In genomic region chr17:33464669-33465275, GRCh38 we compare ENCODE assay signal across 21 cellular contexts.
DNase-seq lines count a peak whose midpoint lies in the region; ATAC-seq, FAIRE-seq and TF ChIP-seq lines count a peak whose summit lies in the region.
"Had no signal": no experiment of that assay in that cellular context is flagged by ENCODE, and none has a peak within 500 bp of the region (broad histone marks: within the 10 kb centered on the region; RNA-seq: fewer than 3 reads in every experiment).

No MANE protein-coding gene starts in this region.

- H3K23ac ChIP-seq in mesendoderm (ENCODE audit: low read length), result no peak overlapping the region

- DNase-seq in right lobe of liver (no peak), HepG2 (ENCODE audit: low spot score) (no peak), endodermal cell (peak; percentile 28), mesendoderm (peak; percentile 57), DMS53 (lab: John Stamatoyannopoulos, UW) (no peak), germinal center (ENCODE audit: low spot score) (no peak)
- no peak for DNase-seq in stimulated activated CD4-positive, alpha-beta T cell treated with anti-CD3 and anti-CD28 coated beads, Interleukin-12 subunit alpha, Interleukin-12 subunit beta, amount 100 ng/mL, for 4 hours
- DNase-seq: activated CD8-positive, alpha-beta memory T cell treated with anti-CD3 and anti-CD28 coated beads, Interleukin-2, amount 50 U/mL, for 48 hours; activated naive CD4-positive, alpha-beta T cell treated with anti-CD3 and anti-CD28 coated beads, Interleukin-2, amount 50 U/mL, for 16 hours; amygdala; CD4-positive, CD25-positive, alpha-beta regulatory T cell; GM23248; natural killer cell; NCI-H1048; NCI-H446; stimulated activated naive CD8-positive, alpha-beta T cell treated with anti-CD3 and anti-CD28 coated beads, Interleukin-15, Interleukin-2, amounts not matched to agents 100 U/mL and 50 U/mL, for 24 hours had no signal

- H3K27ac Mint-ChIP-seq in endodermal cell, result no peak overlapping the region
- H3K27ac Mint-ChIP-seq: CD4-positive, CD25-positive, alpha-beta regulatory T cell; natural killer cell had no signal

- BruUV-seq in HepG2 (replicated peaks; lab: Mats Ljungman, UMichigan), result no TSS peak

- no peaks in the 10 kb centered on the region for H3K79me2 ChIP-seq in HepG2 (ENCODE audit: insufficient read depth, low read length)
- H3K79me2 ChIP-seq in mesendoderm (ENCODE audit: control insufficient read depth, insufficient read depth, low read length), result no peaks in the 10 kb centered on the region

- H2BK5ac ChIP-seq in mesendoderm (ENCODE audit: low read length), result no peak overlapping the region

- no peak overlapping the region for H3K4me3 Mint-ChIP-seq in endodermal cell
- H3K4me3 Mint-ChIP-seq: CD4-positive, CD25-positive, alpha-beta regulatory T cell; natural killer cell had no signal

- no peaks in the 10 kb centered on the region for H3K9me3 ChIP-seq in right lobe of liver
- H3K9me3 ChIP-seq in HepG2 (ENCODE audit: low read length), result no peaks in the 10 kb centered on the region
- H3K9me3 ChIP-seq in endodermal cell (ENCODE audit: control insufficient read depth, low read length), result no peaks in the 10 kb centered on the region

- H3K27me3 Mint-ChIP-seq in endodermal cell (ENCODE audit: insufficient read depth), result peaks cover 9% of the 10 kb centered on the region

- H4K5ac ChIP-seq in mesendoderm (ENCODE audit: low read length), result no peak overlapping the region

- H2AK5ac ChIP-seq in mesendoderm (ENCODE audit: low read length), result no peak overlapping the region

- H3K4ac ChIP-seq in mesendoderm (ENCODE audit: low read depth, low read length), result no peak overlapping the region

- H3K18ac ChIP-seq in mesendoderm (ENCODE audit: low read length), result no peak overlapping the region

- intact Hi-C loops in right lobe of liver (cut with DNase I), result no loop called here
- intact Hi-C loops in HepG2 (cut with micrococcal nuclease; ENCODE audit: unreplicated experiment), result no loop called here

- TF ChIP-seq EP300 in HepG2 (IDR thresholded peaks at IDR 0.05; ENCODE audit: low read depth in 2 of 2, low read length in 2 of 2), result no peak
- no peak for TF ChIP-seq EP300 in HepG2 (CRISPR knock-in tag; IDR thresholded peaks at IDR 0.05; ENCODE audit: borderline replicate concordance)

- H3K4me1 ChIP-seq in right lobe of liver (no peaks in the 10 kb centered on the region), HepG2 (ENCODE audit: insufficient read depth, low read length) (no peaks in the 10 kb centered on the region), endodermal cell (ENCODE audit: control insufficient read depth, insufficient read depth, low read length) (no peaks in the 10 kb centered on the region), mesendoderm (ENCODE audit: control insufficient read depth, low read depth, low read length) (no peaks in the 10 kb centered on the region)

- no peaks in the 10 kb centered on the region for H3K36me3 ChIP-seq in right lobe of liver
- H3K36me3 ChIP-seq in HepG2 (replicated peaks in 1 of 2; ENCODE audit: control insufficient read depth in 1 of 2, insufficient read depth in 2 of 2, low read length in 2 of 2), result no peaks in the 10 kb centered on the region
- H3K36me3 ChIP-seq in endodermal cell (ENCODE audit: control insufficient read depth, insufficient read depth, low read length), result no peaks in the 10 kb centered on the region
- H3K36me3 ChIP-seq in mesendoderm (ENCODE audit: control insufficient read depth, insufficient read depth, low read length), result no peaks in the 10 kb centered on the region

- no peak overlapping the region for H2BK120ac ChIP-seq in mesendoderm (ENCODE audit: low read depth, low read length)

- CTCF ChIA-PET in HepG2 (lab: Yijun Ruan, JAX; ENCODE audit: low intra/inter-chr PET ratio, low total read pairs), result no interaction called here

- no peak overlapping the region for H4K8ac ChIP-seq in mesendoderm (ENCODE audit: low read depth, low read length)

- no peak overlapping the region for H3K4me2 ChIP-seq in HepG2 (ENCODE audit: low read depth, low read length)
- H3K4me2 ChIP-seq in mesendoderm (ENCODE audit: low read length), result no peak overlapping the region

- H4K20me1 ChIP-seq in HepG2 (ENCODE audit: insufficient read depth, low read length), result no peaks in the 10 kb centered on the region

- no peak for TF ChIP-seq POLR2A in right lobe of liver (IDR thresholded peaks at IDR 0.05)
- no peak for TF ChIP-seq POLR2A in HepG2 (IDR thresholded peaks at IDR 0.05; ENCODE audit: insufficient read depth in 1 of 2, low read depth in 2 of 2, low read length in 2 of 2)

- no peaks in the 10 kb centered on the region for H3K27me3 ChIP-seq in right lobe of liver
- 0 out of 5 replicates have a peak, but pooled peaks cover 0 to 1% of the 10 kb centered on the region in 2 experiments for H3K27me3 ChIP-seq in HepG2 (ENCODE audit: control insufficient read depth in 1 of 2, insufficient read depth in 2 of 2, low read length in 2 of 2)
- no peaks in the 10 kb centered on the region for H3K27me3 ChIP-seq in endodermal cell (ENCODE audit: control insufficient read depth, insufficient read depth, low read length, poor library complexity, severe bottlenecking)
- H3K27me3 ChIP-seq in mesendoderm (ENCODE audit: insufficient read depth, low read length, poor library complexity), result no peaks in the 10 kb centered on the region

- TF ChIP-seq CTCF in right lobe of liver (IDR thresholded peaks at IDR 0.05), result no peak
- TF ChIP-seq CTCF in HepG2 (CRISPR knock-in tag; IDR thresholded peaks at IDR 0.05), result no peak
- no peak for TF ChIP-seq CTCF in endodermal cell (conservative IDR thresholded peaks at IDR 0.05)

- POLR2A ChIA-PET in HepG2 (lab: Yijun Ruan, JAX), result no interaction called here

- no peak for FAIRE-seq in HepG2 (lab: Jason Lieb, UNC)
- FAIRE-seq: colon, D721Med, keratinocyte, urothelium cell line had no signal

- peaks cover 12% of the 10 kb centered on the region for H3K9me3 Mint-ChIP-seq in endodermal cell
- H3K9me3 Mint-ChIP-seq: natural killer cell had no signal

- no peak overlapping the region for H2AFZ ChIP-seq in HepG2 (ENCODE audit: low read length)
- H2AFZ ChIP-seq: GM23248 had no signal

- H3K4me3 ChIP-seq in right lobe of liver, result no peak overlapping the region
- no peak overlapping the region for H3K4me3 ChIP-seq in HepG2 (replicated peaks in 1 of 3; ENCODE audit: insufficient read depth in 1 of 3, low read depth in 2 of 3, low read length in 3 of 3)
- no peak overlapping the region for H3K4me3 ChIP-seq in endodermal cell (ENCODE audit: low read length)
- no peak overlapping the region for H3K4me3 ChIP-seq in mesendoderm (ENCODE audit: low read length)
- H3K4me3 ChIP-seq: GM23248 had no signal

- H3K56ac ChIP-seq in mesendoderm (ENCODE audit: low read length), result no peak overlapping the region

- no peak overlapping the region for H2BK15ac ChIP-seq in mesendoderm (replicated peaks; ENCODE audit: low read depth)

- peaks cover 13% of the 10 kb centered on the region for H3K4me1 Mint-ChIP-seq in endodermal cell
- H3K4me1 Mint-ChIP-seq: CD4-positive, CD25-positive, alpha-beta regulatory T cell; natural killer cell had no signal

- in situ Hi-C loops in HepG2 (cut with HindIII; ENCODE audit: extremely low pct_ligation_motif_present, low pct_unique_long_range_greater_than_20kb), result no loop called here

- H3K27ac ChIP-seq in right lobe of liver (no peak overlapping the region), HepG2 (ENCODE audit: extremely low read length, insufficient read depth, low read length) (no peak overlapping the region), endodermal cell (ENCODE audit: low read depth, low read length) (no peak overlapping the region), mesendoderm (ENCODE audit: low read depth, low read length) (no peak overlapping the region)
- H3K27ac ChIP-seq: GM23248 had no signal

- peak in 3 of 4 donors; percentile 45 to 66 (median 54) for ATAC-seq in right lobe of liver
- ATAC-seq in HepG2, result no peak
- ATAC-seq in GM19463 (IDR thresholded peaks at IDR 0.05; ENCODE audit: unreplicated experiment), result no peak
- ATAC-seq: natural killer cell; stimulated activated naive CD8-positive, alpha-beta T cell treated with anti-CD3 and anti-CD28 coated beads, Interleukin-15, Interleukin-2, amounts not matched to agents 100 U/mL and 50 U/mL, for 24 hours had no signal

- H3K9ac ChIP-seq in HepG2 (ENCODE audit: insufficient read depth, low read depth, low read length) (no peak overlapping the region), endodermal cell (ENCODE audit: extremely low read depth, low read length, poor library complexity, severe bottlenecking) (no peak overlapping the region), mesendoderm (ENCODE audit: low read length) (no peak overlapping the region)
- H3K9ac ChIP-seq: GM23248 had no signal

- no peaks in the 10 kb centered on the region for H3K79me1 ChIP-seq in mesendoderm (ENCODE audit: low read length)

- TF ChIP-seq RAD21 in HepG2 (CRISPR knock-in tag; IDR thresholded peaks at IDR 0.05), result no peak

- no peaks in the 10 kb centered on the region for H3K36me3 Mint-ChIP-seq in endodermal cell (ENCODE audit: low read depth)
- H3K36me3 Mint-ChIP-seq: CD4-positive, CD25-positive, alpha-beta regulatory T cell; natural killer cell had no signal

TF ChIP-seq in HepG2, 621 proteins besides CTCF, POLR2A, EP300 and RAD21 (continues in another document):
- TF ChIP-seq ZNF253 (CRISPR knock-in tag; IDR thresholded peaks at IDR 0.05; ENCODE audit: borderline replicate concordance) (no peak), XBP1 (CRISPR knock-in tag; IDR thresholded peaks at IDR 0.05) (no peak), PPARG (CRISPR knock-in tag; conservative IDR thresholded peaks at IDR 0.05) (no peak), PCBP1 (IDR thresholded peaks at IDR 0.05; ENCODE audit: borderline replicate concordance, low read depth, low read length) (no peak), CENPBD1 (CRISPR knock-in tag; IDR thresholded peaks at IDR 0.05; ENCODE audit: borderline replicate concordance, low read depth) (no peak), FOXO1 (CRISPR knock-in tag; IDR thresholded peaks at IDR 0.05) (no peak), ZNF670 (CRISPR knock-in tag; IDR thresholded peaks at IDR 0.05; ENCODE audit: borderline replicate concordance) (no peak), ZNF317 (CRISPR knock-in tag; IDR thresholded peaks at IDR 0.05) (no peak)

Comparison
In these comparisons a context has a peak if more than half of its experiments do, and no peak if none do; other contexts are left out.
1. ATAC-seq: peak in right lobe of liver (3 of 4); none in HepG2 (single experiment) and GM19463 (single experiment).
2. DNase-seq: peak in endodermal cell (single experiment) and mesendoderm (single experiment); none in right lobe of liver (0 of 3), HepG2 (single experiment), DMS53 (single experiment), stimulated activated CD4-positive, alpha-beta T cell treated with anti-CD3 and anti-CD28 coated beads, Interleukin-12 subunit alpha, Interleukin-12 subunit beta, amount 100 ng/mL, for 4 hours (single experiment) and germinal center (single experiment).